1 cellular context compared by ENCODE assay signal in genomic region chr16:70685061-70685937, GRCh38.
A peak's percentile ranks its signal among the peaks of the same experiment; 100 is the strongest.
TF ChIP-seq lines count a peak whose summit lies in the region.

No MANE protein-coding gene starts in this region.

TF ChIP-seq in H1, 55 proteins besides CTCF, POLR2A, EP300 and RAD21:
- TF ChIP-seq RXRA (IDR thresholded peaks at IDR 0.05; ENCODE audit: insufficient read depth, low read depth, low read length), result no peak
- TF ChIP-seq KDM4A (IDR thresholded peaks at IDR 0.05; ENCODE audit: low read depth, low read length, severe bottlenecking), result peak; percentile 49
